Comparison of ENCODE assay signal across 2 cellular contexts in the genomic region with DNA sequence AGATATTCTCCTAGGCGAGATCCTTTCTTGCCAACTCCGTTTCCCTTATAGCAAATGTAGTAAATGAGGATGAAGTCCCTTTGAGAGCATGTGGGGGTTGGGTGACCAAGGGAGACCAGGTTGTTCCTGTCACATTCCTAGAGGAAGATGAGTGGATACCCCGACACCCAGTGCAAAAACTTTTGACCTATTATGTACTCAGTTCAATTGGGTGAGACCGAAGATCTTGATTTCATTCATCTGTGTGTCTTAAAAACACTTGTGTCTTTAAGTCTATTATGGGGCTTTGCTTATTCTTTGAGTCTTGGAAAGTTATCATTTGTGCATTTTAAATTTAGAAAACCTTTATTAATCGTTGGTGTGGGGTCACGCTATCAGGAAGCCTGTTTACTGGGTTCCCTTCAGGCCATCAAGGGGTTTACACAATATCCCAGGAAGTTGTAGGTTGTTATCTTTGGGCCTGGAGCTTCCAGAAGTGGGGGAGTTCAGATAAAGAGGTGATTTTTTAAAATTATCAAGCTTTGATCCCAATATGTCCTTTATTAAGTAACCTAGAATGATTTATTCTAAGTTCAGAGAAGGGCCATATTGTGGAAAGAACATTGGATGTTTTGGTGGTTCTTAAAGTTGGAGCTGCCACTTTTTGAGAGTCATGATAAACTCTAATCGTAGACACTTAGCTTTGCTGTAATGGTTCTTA.
TF ChIP-seq lines count a peak whose summit lies in the region.

No MANE protein-coding gene starts in this region.

TF ChIP-seq in IMR-90, 13 proteins besides CTCF, POLR2A, EP300 and RAD21:
- TF ChIP-seq SMC3 (IDR thresholded peaks at IDR 0.05; ENCODE audit: low read depth, low read length) (no peak), MAZ (IDR thresholded peaks at IDR 0.05; ENCODE audit: borderline replicate concordance, low read depth, low read length) (0 out of 2 replicates have a peak, but pooled peaks have one; percentile 15), CEBPB (IDR thresholded peaks at IDR 0.05; ENCODE audit: low read depth, low read length) (peak; percentile 45; the same call in 1 of the 2 replicates)
- TF ChIP-seq, protein P1, sequence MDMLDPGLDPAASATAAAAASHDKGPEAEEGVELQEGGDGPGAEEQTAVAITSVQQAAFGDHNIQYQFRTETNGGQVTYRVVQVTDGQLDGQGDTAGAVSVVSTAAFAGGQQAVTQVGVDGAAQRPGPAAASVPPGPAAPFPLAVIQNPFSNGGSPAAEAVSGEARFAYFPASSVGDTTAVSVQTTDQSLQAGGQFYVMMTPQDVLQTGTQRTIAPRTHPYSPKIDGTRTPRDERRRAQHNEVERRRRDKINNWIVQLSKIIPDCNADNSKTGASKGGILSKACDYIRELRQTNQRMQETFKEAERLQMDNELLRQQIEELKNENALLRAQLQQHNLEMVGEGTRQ (IDR thresholded peaks at IDR 0.05; ENCODE audit: low read depth, low read length) = peak; percentile 31; the same call in 1 of the 2 replicates
TF ChIP-seq in IMR-90: peak in this region for 3.

TF ChIP-seq in K562, 482 proteins besides CTCF, POLR2A, EP300 and RAD21:
- TF ChIP-seq MEIS2 (IDR thresholded peaks at IDR 0.05; ENCODE audit: partially characterized antibody) (peak; percentile 19), CEBPB (tag; IDR thresholded peaks at IDR 0.05) (peak; percentile 34; the same call in 1 of the 2 replicates), PHB (CRISPR knock-in tag; IDR thresholded peaks at IDR 0.05) (no peak), ETV1 (tag; conservative IDR thresholded peaks at IDR 0.05; ENCODE audit: low read depth) (0 out of 2 replicates have a peak, but pooled peaks have one; percentile 15), CBFA2T3 (IDR thresholded peaks at IDR 0.05) (0 out of 2 replicates have a peak, but pooled peaks have one; percentile 18), ZNF707 (CRISPR knock-in tag; conservative IDR thresholded peaks at IDR 0.05) (0 out of 2 replicates have a peak, but pooled peaks have one; percentile 10), NCOR1 (IDR thresholded peaks at IDR 0.05) (peak; percentile 9; the same call in 1 of the 2 replicates)
- TF ChIP-seq, protein P2, sequence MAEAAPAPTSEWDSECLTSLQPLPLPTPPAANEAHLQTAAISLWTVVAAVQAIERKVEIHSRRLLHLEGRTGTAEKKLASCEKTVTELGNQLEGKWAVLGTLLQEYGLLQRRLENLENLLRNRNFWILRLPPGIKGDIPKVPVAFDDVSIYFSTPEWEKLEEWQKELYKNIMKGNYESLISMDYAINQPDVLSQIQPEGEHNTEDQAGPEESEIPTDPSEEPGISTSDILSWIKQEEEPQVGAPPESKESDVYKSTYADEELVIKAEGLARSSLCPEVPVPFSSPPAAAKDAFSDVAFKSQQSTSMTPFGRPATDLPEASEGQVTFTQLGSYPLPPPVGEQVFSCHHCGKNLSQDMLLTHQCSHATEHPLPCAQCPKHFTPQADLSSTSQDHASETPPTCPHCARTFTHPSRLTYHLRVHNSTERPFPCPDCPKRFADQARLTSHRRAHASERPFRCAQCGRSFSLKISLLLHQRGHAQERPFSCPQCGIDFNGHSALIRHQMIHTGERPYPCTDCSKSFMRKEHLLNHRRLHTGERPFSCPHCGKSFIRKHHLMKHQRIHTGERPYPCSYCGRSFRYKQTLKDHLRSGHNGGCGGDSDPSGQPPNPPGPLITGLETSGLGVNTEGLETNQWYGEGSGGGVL (CRISPR knock-in tag; IDR thresholded peaks at IDR 0.05) = no peak
TF ChIP-seq in K562: peak in this region for 6.
